8 cellular contexts compared by ENCODE assay signal in the genomic region with DNA sequence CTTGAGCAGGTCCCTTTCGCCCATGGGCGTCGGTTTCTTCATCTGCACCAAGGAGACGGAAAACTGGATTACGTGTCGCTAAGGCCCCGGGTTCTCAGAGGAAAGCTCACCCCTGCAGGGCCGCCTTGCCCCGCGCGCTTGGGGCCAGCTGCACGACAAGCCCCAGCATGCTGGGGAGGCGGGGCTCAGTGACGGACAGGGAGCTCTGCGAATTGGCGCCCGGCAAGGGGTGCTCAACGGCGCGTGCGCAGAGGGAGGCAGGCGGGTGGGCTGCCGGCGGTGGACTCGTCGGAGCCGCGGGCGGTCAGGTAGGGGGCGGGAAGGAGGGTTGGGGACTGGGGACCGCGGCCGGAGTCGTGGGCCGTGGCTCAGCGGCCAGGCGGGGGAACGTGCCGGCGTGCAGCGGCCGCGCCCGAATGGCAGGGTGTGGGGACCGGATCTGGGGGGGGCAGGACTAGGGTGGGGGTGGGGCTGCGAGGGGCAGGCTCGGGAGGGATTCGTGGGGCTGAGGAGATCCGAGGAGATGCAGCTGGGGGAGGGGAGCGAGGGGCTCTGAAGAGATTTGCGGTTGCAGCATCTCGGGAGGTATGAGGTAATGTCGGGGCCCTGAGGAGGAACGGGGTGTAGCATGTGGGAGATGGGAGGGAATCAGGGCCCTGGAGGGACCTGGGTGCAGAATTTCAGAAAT. TPM values are rescaled to one million over a fixed set of nuclear protein-coding genes. Genes with fewer than 3 reads are reported as not detected.
A peak's percentile ranks its signal among the peaks of the same experiment; 100 is the strongest.
DNase-seq lines count a peak whose midpoint lies in the region; ATAC-seq and TF ChIP-seq lines count a peak whose summit lies in the region.

A gene with protein sequence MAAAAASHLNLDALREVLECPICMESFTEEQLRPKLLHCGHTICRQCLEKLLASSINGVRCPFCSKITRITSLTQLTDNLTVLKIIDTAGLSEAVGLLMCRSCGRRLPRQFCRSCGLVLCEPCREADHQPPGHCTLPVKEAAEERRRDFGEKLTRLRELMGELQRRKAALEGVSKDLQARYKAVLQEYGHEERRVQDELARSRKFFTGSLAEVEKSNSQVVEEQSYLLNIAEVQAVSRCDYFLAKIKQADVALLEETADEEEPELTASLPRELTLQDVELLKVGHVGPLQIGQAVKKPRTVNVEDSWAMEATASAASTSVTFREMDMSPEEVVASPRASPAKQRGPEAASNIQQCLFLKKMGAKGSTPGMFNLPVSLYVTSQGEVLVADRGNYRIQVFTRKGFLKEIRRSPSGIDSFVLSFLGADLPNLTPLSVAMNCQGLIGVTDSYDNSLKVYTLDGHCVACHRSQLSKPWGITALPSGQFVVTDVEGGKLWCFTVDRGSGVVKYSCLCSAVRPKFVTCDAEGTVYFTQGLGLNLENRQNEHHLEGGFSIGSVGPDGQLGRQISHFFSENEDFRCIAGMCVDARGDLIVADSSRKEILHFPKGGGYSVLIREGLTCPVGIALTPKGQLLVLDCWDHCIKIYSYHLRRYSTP (plus strand): TSS at position 232 of the 688 bp plus-strand sequence. CDS start 10,438 bp downstream, outside the sequence.

- H3K4me3 ChIP-seq in Peyer's patch (peak within 1 kb of the TSS; percentile 65 to 87 (median 82)), fibroblast of lung (replicated peaks in 1 of 4; ENCODE audit: control extremely low read depth in 1 of 4, insufficient read depth in 1 of 4, low read depth in 3 of 4, low read length in 4 of 4) (peak within 1 kb of the TSS; percentile 49 to 86 (median 75))

- no peaks in the 10 kb centered on the region for H4K20me1 ChIP-seq in fibroblast of lung (ENCODE audit: control insufficient read depth, extremely low read depth, insufficient read depth, low read length)

- H3K27me3 ChIP-seq in Peyer's patch (no peaks in the 10 kb centered on the region), fibroblast of lung (ENCODE audit: control insufficient read depth, insufficient read depth, low read length) (no peaks in the 10 kb centered on the region)

- peak within 1 kb of the TSS; percentile 99 for H2AFZ ChIP-seq in fibroblast of lung (ENCODE audit: low read length)

- H3K36me3 Mint-ChIP-seq in activated T-helper 1 cell treated with anti-CD3 and anti-CD28 coated beads, Interleukin-12 subunit alpha, Interleukin-12 subunit beta, Interleukin-2, Interleukin-4 antibody, amounts not matched to agents 30 ng/mL and 10 ng/mL and 1 ng/mL, durations not matched to agents 14 hours and 24 hours and 36 hours (ENCODE audit: low read depth), result peaks cover 7% of the 10 kb centered on the region
- H3K36me3 Mint-ChIP-seq in naive B cell, result no peaks in the 10 kb centered on the region
- H3K36me3 Mint-ChIP-seq in stimulated activated memory B cell treated with anti-CD40 and anti-IgM and Interleukin-4, amounts not matched to agents 10 μg/mL and 1 μg/mL and 100 μg/mL, for 72 hours, result peaks cover 6% of the 10 kb centered on the region

- H3K27ac ChIP-seq in Peyer's patch, result peak within 1 kb of the TSS; percentile 78 to 87 (median 86)
- peak within 1 kb of the TSS; percentile 24 for H3K27ac ChIP-seq in fibroblast of lung (ENCODE audit: insufficient read depth, low read length)

- H3K27ac Mint-ChIP-seq in activated T-helper 1 cell treated with anti-CD3 and anti-CD28 coated beads, Interleukin-12 subunit alpha, Interleukin-12 subunit beta, Interleukin-2, Interleukin-4 antibody, amounts not matched to agents 30 ng/mL and 10 ng/mL and 1 ng/mL, durations not matched to agents 14 hours and 24 hours and 36 hours, result peak within 1 kb of the TSS; percentile 85
- peak within 1 kb of the TSS; percentile 57 to 95 (median 88) for H3K27ac Mint-ChIP-seq in naive B cell
- H3K27ac Mint-ChIP-seq in stimulated activated memory B cell treated with anti-CD40 and anti-IgM and Interleukin-4, amounts not matched to agents 10 μg/mL and 1 μg/mL and 100 μg/mL, for 72 hours, result peak within 1 kb of the TSS; percentile 77

- H3K4me1 ChIP-seq in Peyer's patch, result peaks cover 0 to 43% (median 6%) of the 10 kb centered on the region in 4 donors
- peaks cover 7% of the 10 kb centered on the region for H3K4me1 ChIP-seq in fibroblast of lung (ENCODE audit: control insufficient read depth, extremely low read depth, insufficient read depth, low read length)

- DNase-seq in DMS53 (lab: John Stamatoyannopoulos, UW) (peak; percentile 91), Peyer's patch (peak; percentile 90 to 95 (median 95)), fibroblast of lung (ENCODE audit: low read depth in 2 of 2) (peak; percentile 85), naive B cell (peak; percentile 86)
- peak; percentile 91 for DNase-seq in activated T-helper 1 cell treated with anti-CD3 and anti-CD28 coated beads, Interleukin-12 subunit alpha, Interleukin-12 subunit beta, Interleukin-2, Interleukin-4 antibody, amounts not matched to agents 30 ng/mL and 10 ng/mL and 1 ng/mL, durations not matched to agents 14 hours and 24 hours and 36 hours (ENCODE audit: low spot score)

- no peaks in the 10 kb centered on the region for H3K27me3 Mint-ChIP-seq in activated T-helper 1 cell treated with anti-CD3 and anti-CD28 coated beads, Interleukin-12 subunit alpha, Interleukin-12 subunit beta, Interleukin-2, Interleukin-4 antibody, amounts not matched to agents 30 ng/mL and 10 ng/mL and 1 ng/mL, durations not matched to agents 14 hours and 24 hours and 36 hours (ENCODE audit: insufficient read depth)
- H3K27me3 Mint-ChIP-seq in naive B cell, result no peaks in the 10 kb centered on the region
- no peaks in the 10 kb centered on the region for H3K27me3 Mint-ChIP-seq in stimulated activated memory B cell treated with anti-CD40 and anti-IgM and Interleukin-4, amounts not matched to agents 10 μg/mL and 1 μg/mL and 100 μg/mL, for 72 hours

- no peaks in the 10 kb centered on the region for H3K36me3 ChIP-seq in Peyer's patch
- H3K36me3 ChIP-seq in fibroblast of lung (ENCODE audit: control insufficient read depth, insufficient read depth, low read length), result no peaks in the 10 kb centered on the region

- peaks cover 11% of the 10 kb centered on the region for H3K9me3 Mint-ChIP-seq in activated T-helper 1 cell treated with anti-CD3 and anti-CD28 coated beads, Interleukin-12 subunit alpha, Interleukin-12 subunit beta, Interleukin-2, Interleukin-4 antibody, amounts not matched to agents 30 ng/mL and 10 ng/mL and 1 ng/mL, durations not matched to agents 14 hours and 24 hours and 36 hours
- H3K9me3 Mint-ChIP-seq in naive B cell, result peaks cover 0 to 11% (median 2%) of the 10 kb centered on the region in 7 donors
- peaks cover 2% of the 10 kb centered on the region for H3K9me3 Mint-ChIP-seq in stimulated activated memory B cell treated with anti-CD40 and anti-IgM and Interleukin-4, amounts not matched to agents 10 μg/mL and 1 μg/mL and 100 μg/mL, for 72 hours

- peak; percentile 98 for ATAC-seq in GM21619 (IDR thresholded peaks at IDR 0.05; ENCODE audit: unreplicated experiment)
- ATAC-seq in naive B cell (ENCODE audit: low read depth in 2 of 2), result peak; percentile 93 to 97
- peak; percentile 99 for ATAC-seq in stimulated activated memory B cell treated with anti-CD40 and anti-IgM and Interleukin-4, amounts not matched to agents 10 μg/mL and 1 μg/mL and 100 μg/mL, for 72 hours

- peaks cover 52% of the 10 kb centered on the region for H3K4me1 Mint-ChIP-seq in activated T-helper 1 cell treated with anti-CD3 and anti-CD28 coated beads, Interleukin-12 subunit alpha, Interleukin-12 subunit beta, Interleukin-2, Interleukin-4 antibody, amounts not matched to agents 30 ng/mL and 10 ng/mL and 1 ng/mL, durations not matched to agents 14 hours and 24 hours and 36 hours (ENCODE audit: low read depth)
- peaks cover 37 to 53% (median 44%) of the 10 kb centered on the region in 3 donors for H3K4me1 Mint-ChIP-seq in naive B cell
- H3K4me1 Mint-ChIP-seq in stimulated activated memory B cell treated with anti-CD40 and anti-IgM and Interleukin-4, amounts not matched to agents 10 μg/mL and 1 μg/mL and 100 μg/mL, for 72 hours, result peaks cover 53% of the 10 kb centered on the region

- peak within 1 kb of the TSS; percentile 87 for H3K4me2 ChIP-seq in fibroblast of lung (ENCODE audit: extremely low read depth, insufficient read depth, low read length)

- peak within 1 kb of the TSS; percentile 90 for H3K4me3 Mint-ChIP-seq in activated T-helper 1 cell treated with anti-CD3 and anti-CD28 coated beads, Interleukin-12 subunit alpha, Interleukin-12 subunit beta, Interleukin-2, Interleukin-4 antibody, amounts not matched to agents 30 ng/mL and 10 ng/mL and 1 ng/mL, durations not matched to agents 14 hours and 24 hours and 36 hours
- peak within 1 kb of the TSS; percentile 81 to 97 (median 92) for H3K4me3 Mint-ChIP-seq in naive B cell
- peak within 1 kb of the TSS; percentile 89 for H3K4me3 Mint-ChIP-seq in stimulated activated memory B cell treated with anti-CD40 and anti-IgM and Interleukin-4, amounts not matched to agents 10 μg/mL and 1 μg/mL and 100 μg/mL, for 72 hours

- no peaks in the 10 kb centered on the region for H3K9me3 ChIP-seq in Peyer's patch
- no peaks in the 10 kb centered on the region for H3K9me3 ChIP-seq in fibroblast of lung (ENCODE audit: control insufficient read depth, insufficient read depth, low read depth, low read length)

- H3K79me2 ChIP-seq in fibroblast of lung (ENCODE audit: control insufficient read depth, insufficient read depth, low read length), result peaks cover 38% of the 10 kb centered on the region

- TF ChIP-seq CTCF in Peyer's patch (IDR thresholded peaks at IDR 0.05) (no peak), fibroblast of lung (conservative IDR thresholded peaks at IDR 0.05 in 1 of 2, IDR thresholded peaks at IDR 0.05 in 1 of 2; ENCODE audit: low read depth in 1 of 2, low read length in 2 of 2) (no peak)

- TF ChIP-seq RAD21 in Ishikawa (IDR thresholded peaks at IDR 0.05; ENCODE audit: low read depth), result no peak

- intact Hi-C loops in activated T-helper 1 cell treated with anti-CD3 and anti-CD28 coated beads, Interleukin-12 subunit alpha, Interleukin-12 subunit beta, Interleukin-2, Interleukin-4 antibody, amounts not matched to agents 30 ng/mL and 10 ng/mL and 1 ng/mL, durations not matched to agents 14 hours and 24 hours and 36 hours (cut with micrococcal nuclease), result loop anchor here (1.0 to 10.0 kb wide), 2 partner anchors 14 to 1682 kb away; no protein-coding TSS in a partner anchor

- H3K9ac ChIP-seq in fibroblast of lung (ENCODE audit: insufficient read depth, low read length), result peak within 1 kb of the TSS; percentile 64

- TF ChIP-seq EP300 in Ishikawa (IDR thresholded peaks at IDR 0.05; ENCODE audit: borderline replicate concordance), result no peak

- TF ChIP-seq POLR2A in Peyer's patch (IDR thresholded peaks at IDR 0.05), result peak; percentile 12 to 41

TF ChIP-seq in Ishikawa, 13 proteins besides CTCF, POLR2A, EP300 and RAD21 (continues in another document):
- peak; percentile 62 for TF ChIP-seq TAF1 (IDR thresholded peaks at IDR 0.05; ENCODE audit: low read depth)

RNA-seq across cellular contexts. Expression of the gene that starts here (rescaled TPM):
- total RNA-seq in Peyer's patch (10 to 100 TPM; 12.4 to 35.7 (median 25.4) TPM), fibroblast of lung (18.5 and 23.8 TPM in 2 replicates)
- 16.0 and 18.2 TPM in 2 replicates for total RNA-seq in activated T-helper 1 cell treated with anti-CD3 and anti-CD28 coated beads, Interleukin-12 subunit alpha, Interleukin-12 subunit beta, Interleukin-2, Interleukin-4 antibody, amounts not matched to agents 30 ng/mL and 10 ng/mL and 1 ng/mL, durations not matched to agents 14 hours and 24 hours and 36 hours
- polyA plus RNA-seq in fibroblast of lung (17.8 and 18.9 TPM in 2 replicates), naive B cell (ENCODE audit: low read depth in 6 of 6) (10 to 100 TPM in 2 of 6 donors, 1 to 10 TPM in 4; 7.1 to 11.0 (median 10.0) TPM)
- 13.9 and 15.6 TPM in 2 replicates for polyA plus RNA-seq in fibroblast of lung (2012)
- polyA minus RNA-seq in fibroblast of lung (ENCODE audit: low replicate concordance), result 43.0 and 70.5 TPM in 2 replicates

Comparison
In these comparisons a context has a peak if more than half of its experiments do, and no peak if none do; other contexts are left out.
1. Peak in every context shown above with its lines: DNase-seq, ATAC-seq, H3K4me3 ChIP-seq and H3K27ac ChIP-seq.